24 cellular contexts compared by ENCODE assay signal in genomic region chr12:129660961-129661360, GRCh38.
"Had no signal": no experiment of that assay in that cellular context is flagged by ENCODE, and none has a peak within 500 bp of the region (broad histone marks: within the 10 kb centered on the region; RNA-seq: fewer than 3 reads in every experiment).

No MANE protein-coding gene starts in this region.

- ATAC-seq: heart right ventricle; left ventricle myocardium superior; lower lobe of right lung; natural killer cell; stimulated activated memory B cell treated with anti-CD40 and anti-IgM and Interleukin-4, amounts not matched to agents 10 μg/mL and 1 μg/mL and 100 μg/mL, for 72 hours had no signal

- H3K27ac ChIP-seq: coronary artery, esophagus squamous epithelium, heart right ventricle, lower lobe of right lung, neutrophil, parathyroid adenoma, prostate gland, right atrium auricular region, sigmoid colon, thoracic aorta, tibial nerve, upper lobe of left lung had no signal

- H3K27me3 ChIP-seq: esophagus squamous epithelium, heart right ventricle, neutrophil, right atrium auricular region, sigmoid colon, tibial nerve, upper lobe of left lung had no signal

- H3K4me1 Mint-ChIP-seq: natural killer cell; stimulated activated memory B cell treated with anti-CD40 and anti-IgM and Interleukin-4, amounts not matched to agents 10 μg/mL and 1 μg/mL and 100 μg/mL, for 72 hours had no signal

- H3K27ac Mint-ChIP-seq: natural killer cell; stimulated activated memory B cell treated with anti-CD40 and anti-IgM and Interleukin-4, amounts not matched to agents 10 μg/mL and 1 μg/mL and 100 μg/mL, for 72 hours; stimulated activated naive CD8-positive, alpha-beta T cell treated with anti-CD3 and anti-CD28 coated beads, Interleukin-15, Interleukin-2, amounts not matched to agents 100 ng/mL and 50 ng/mL, for 24 hours had no signal

- H3K9ac ChIP-seq: parathyroid adenoma had no signal

- H3K36me3 Mint-ChIP-seq: natural killer cell; stimulated activated memory B cell treated with anti-CD40 and anti-IgM and Interleukin-4, amounts not matched to agents 10 μg/mL and 1 μg/mL and 100 μg/mL, for 72 hours had no signal

- H3K4me3 ChIP-seq: coronary artery, esophagus squamous epithelium, heart right ventricle, lower lobe of right lung, prostate gland, right atrium auricular region, sigmoid colon, thoracic aorta, tibial nerve, upper lobe of left lung had no signal

- H3K4me1 ChIP-seq: esophagus squamous epithelium, heart right ventricle, lower lobe of right lung, parathyroid adenoma, prostate gland, right atrium auricular region, sigmoid colon, tibial nerve, upper lobe of left lung had no signal

- H2AFZ ChIP-seq: parathyroid adenoma had no signal

- H3K4me3 Mint-ChIP-seq: natural killer cell; stimulated activated memory B cell treated with anti-CD40 and anti-IgM and Interleukin-4, amounts not matched to agents 10 μg/mL and 1 μg/mL and 100 μg/mL, for 72 hours; stimulated activated naive CD8-positive, alpha-beta T cell treated with anti-CD3 and anti-CD28 coated beads, Interleukin-15, Interleukin-2, amounts not matched to agents 100 ng/mL and 50 ng/mL, for 24 hours had no signal

- H3K9me3 ChIP-seq: esophagus squamous epithelium, lower lobe of right lung, neutrophil, prostate gland, right atrium auricular region, thoracic aorta, upper lobe of left lung had no signal

- H3K79me2 ChIP-seq: parathyroid adenoma had no signal

- H3K36me3 ChIP-seq: esophagus squamous epithelium, heart right ventricle, lower lobe of right lung, neutrophil, prostate gland, right atrium auricular region, sigmoid colon, thoracic aorta, tibial nerve, upper lobe of left lung had no signal

- H3K27me3 Mint-ChIP-seq: stimulated activated memory B cell treated with anti-CD40 and anti-IgM and Interleukin-4, amounts not matched to agents 10 μg/mL and 1 μg/mL and 100 μg/mL, for 72 hours; stimulated activated naive CD8-positive, alpha-beta T cell treated with anti-CD3 and anti-CD28 coated beads, Interleukin-15, Interleukin-2, amounts not matched to agents 100 ng/mL and 50 ng/mL, for 24 hours had no signal

- DNase-seq: dermis blood vessel endothelial cell; effector memory CD4-positive, alpha-beta T cell; erythroblast; esophagus squamous epithelium; foreskin melanocyte; glutamatergic neuron; heart right ventricle; hippocampal formation; left ventricle myocardium superior; lower lobe of right lung; natural killer cell; sigmoid colon; stimulated activated CD4-positive, alpha-beta T cell treated with anti-CD3 and anti-CD28 coated beads, Interleukin-2, amount 100 ng/mL, for 24 hours; stimulated activated CD4-positive, alpha-beta T cell treated with anti-CD3 and anti-CD28 coated beads, Interleukin-4, amount 100 ng/mL, for 24 hours; upper lobe of left lung had no signal
